In the genomic region with DNA sequence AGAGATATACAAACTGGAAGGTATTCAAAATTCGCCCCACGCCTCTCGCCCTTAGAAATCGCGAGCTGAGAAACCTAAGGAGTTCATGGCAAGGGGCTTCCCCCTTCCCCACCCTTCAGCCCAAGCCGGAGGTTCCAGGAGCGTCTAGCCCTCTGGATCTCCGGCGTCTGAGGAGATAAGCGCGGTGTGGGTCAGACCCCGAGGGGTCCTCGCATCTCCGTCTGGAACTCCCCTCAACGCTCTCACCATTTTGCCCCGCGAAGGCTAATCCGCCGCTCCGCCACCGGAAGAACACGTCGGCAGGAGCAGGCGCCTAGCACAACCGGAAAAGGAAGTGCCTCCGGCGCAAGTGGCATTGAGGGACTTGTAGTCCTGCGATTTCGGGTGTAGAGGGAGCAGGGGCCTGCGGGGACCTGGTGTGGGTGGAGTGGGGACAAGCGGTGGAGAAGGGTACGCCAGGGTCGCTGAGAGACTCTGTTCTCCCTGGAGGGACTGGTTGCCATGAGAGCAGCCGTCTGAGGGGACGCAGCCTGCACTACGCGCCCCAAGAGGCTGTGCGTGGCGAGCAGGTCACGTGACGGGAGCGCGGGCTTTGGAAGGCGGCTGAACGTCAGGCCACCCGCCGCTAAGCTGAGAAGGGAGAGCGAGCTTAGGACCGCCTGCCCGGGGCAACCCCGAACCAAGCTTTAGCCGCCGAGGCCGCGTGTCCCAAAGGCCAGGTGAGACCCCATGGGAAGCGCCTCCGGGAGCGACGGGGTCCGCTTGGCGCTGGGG, we compare ENCODE assay signal across 8 cellular contexts. TPM values are rescaled to one million over a fixed set of nuclear protein-coding genes. Genes with fewer than 3 reads are reported as not detected.
DNase-seq lines count a peak whose midpoint lies in the region; ATAC-seq and TF ChIP-seq lines count a peak whose summit lies in the region.

A gene with protein sequence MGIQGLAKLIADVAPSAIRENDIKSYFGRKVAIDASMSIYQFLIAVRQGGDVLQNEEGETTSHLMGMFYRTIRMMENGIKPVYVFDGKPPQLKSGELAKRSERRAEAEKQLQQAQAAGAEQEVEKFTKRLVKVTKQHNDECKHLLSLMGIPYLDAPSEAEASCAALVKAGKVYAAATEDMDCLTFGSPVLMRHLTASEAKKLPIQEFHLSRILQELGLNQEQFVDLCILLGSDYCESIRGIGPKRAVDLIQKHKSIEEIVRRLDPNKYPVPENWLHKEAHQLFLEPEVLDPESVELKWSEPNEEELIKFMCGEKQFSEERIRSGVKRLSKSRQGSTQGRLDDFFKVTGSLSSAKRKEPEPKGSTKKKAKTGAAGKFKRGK (plus strand): TSS at position 602 of the 774 bp plus-strand sequence. CDS start 2,451 bp downstream, outside the sequence.
TSS of gene TMEM258 (minus strand) at position 290 of the 774 bp plus-strand sequence. CDS start at position 249, 41 bp downstream.

- H2AK5ac ChIP-seq in trophoblast cell (ENCODE audit: low read length): peak within 1 kb of the TSS; percentile 93

- H2BK5ac ChIP-seq in trophoblast cell (ENCODE audit: low read depth, low read length, poor library complexity): peak within 1 kb of the TSS; percentile 100

- peak within 1 kb of the TSS; percentile 100 for H4K91ac ChIP-seq in trophoblast cell (ENCODE audit: low read depth, low read length)

- intact Hi-C loops in Right ventricle myocardium superior (cut with DNase I): loop anchor here (10.0 kb wide), 1 partner anchor 292 kb away; no protein-coding TSS in a partner anchor
- intact Hi-C loops in transverse colon (cut with DNase I; ENCODE audit: low total_unique reads): loop anchor here (10.0 kb wide), 1 partner anchor 292 kb away; no protein-coding TSS in a partner anchor

- H3K14ac ChIP-seq in trophoblast cell (ENCODE audit: low read length): peak within 1 kb of the TSS; percentile 99

- peaks cover 15% of the 10 kb centered on the region for H3K79me1 ChIP-seq in trophoblast cell (ENCODE audit: low read length)

- no CpG with 5 or more reads among the region's 61 CpGs for WGBS in trophoblast cell (ENCODE audit: extremely low coverage, insufficient coverage, insufficient read length)
- 0 to 2% methylated on average over 3 to 48 of the region's 61 CpGs for WGBS in transverse colon (ENCODE audit: low coverage in 1 of 2), 2 donors

- no peak for TF ChIP-seq EP300 in transverse colon (IDR thresholded peaks at IDR 0.05; ENCODE audit: low read depth)

- peak within 1 kb of the TSS; percentile 93 for H4K12ac ChIP-seq in trophoblast cell (ENCODE audit: low read depth, low read length)

- in situ Hi-C loops in transverse colon (cut with MboI; ENCODE audit: low pct_ligation_motif_present in 1 of 4, low pct_unique_long_range_greater_than_20kb in 1 of 4, low sequenced_read_pairs in 3 of 4): loop anchor here in 3 of 4 donors (10.0 to 25.0 kb wide), 3 partner anchors 162 to 320 kb away; partner anchors contain the start of genes INCENP (in 2 of the 3) and BEST1 (in 1 of the 3)

- peak within 1 kb of the TSS; percentile 86 for H3K4me3 ChIP-seq in GM12864 (ENCODE audit: low read depth, low read length)
- peak within 1 kb of the TSS; percentile 92 for H3K4me3 ChIP-seq in trophoblast cell (ENCODE audit: low read depth, low read length)
- H3K4me3 ChIP-seq in transverse colon: peak within 1 kb of the TSS; percentile 75 to 81 (median 80)

- peak within 1 kb of the TSS; percentile 93 for H2BK12ac ChIP-seq in trophoblast cell (ENCODE audit: low read length)

- peaks cover 3 to 5% of the 10 kb centered on the region in 2 experiments for H3K4me1 ChIP-seq in trophoblast cell (ENCODE audit: control insufficient read depth in 1 of 2, insufficient read depth in 2 of 2, low read length in 2 of 2)
- peaks cover 5 to 23% (median 22%) of the 10 kb centered on the region in 4 donors for H3K4me1 ChIP-seq in transverse colon

- H3K36me3 ChIP-seq in trophoblast cell (ENCODE audit: control insufficient read depth in 1 of 2, insufficient read depth in 2 of 2, low read length in 2 of 2) (peaks cover 41 to 43% of the 10 kb centered on the region in 2 experiments), transverse colon (peaks cover 0 to 22% (median 5%) of the 10 kb centered on the region in 4 donors)

- H3K27ac ChIP-seq in trophoblast cell (ENCODE audit: low read depth, low read length): peak within 1 kb of the TSS; percentile 88
- peak within 1 kb of the TSS; percentile 90 to 98 (median 94) for H3K27ac ChIP-seq in transverse colon

- DNase-seq in GM12864 (ENCODE audit: low read depth) (peak; percentile 86), NCI-H128 (lab: John Stamatoyannopoulos, UW; ENCODE audit: unreplicated experiment) (peak; percentile 88), SW 1271 (lab: John Stamatoyannopoulos, UW) (peak; percentile 81 to 93), Right ventricle myocardium superior (peak; percentile 93), trophoblast cell (peak; percentile 88 to 94), transverse colon (peak; percentile 88)
- DNase-seq in activated naive CD8-positive, alpha-beta T cell treated with anti-CD3 and anti-CD28 coated beads, Interleukin-2, amount 50 U/mL, for 16 hours (ENCODE audit: low read depth, low spot score): peak; percentile 67

- ATAC-seq in HG02678 (IDR thresholded peaks at IDR 0.05; ENCODE audit: unreplicated experiment) (peak; percentile 80), Right ventricle myocardium superior (ENCODE audit: poor library complexity) (peak; percentile 95)

- H3K79me2 ChIP-seq in trophoblast cell (ENCODE audit: control insufficient read depth, insufficient read depth, low read length, poor library complexity): peaks cover 20% of the 10 kb centered on the region

- peak within 1 kb of the TSS; percentile 99 for H2BK120ac ChIP-seq in trophoblast cell (ENCODE audit: insufficient read depth, low read length, poor library complexity)

- peak within 1 kb of the TSS; percentile 97 for H2AFZ ChIP-seq in trophoblast cell (ENCODE audit: insufficient read depth, low read length, poor library complexity)

- H3K4ac ChIP-seq in trophoblast cell (ENCODE audit: low read depth, low read length): peak within 1 kb of the TSS; percentile 94

- TF ChIP-seq CTCF in GM12864 (IDR thresholded peaks at IDR 0.05; ENCODE audit: low read depth, low read length, missing control alignments): no peak
- TF ChIP-seq CTCF in transverse colon (IDR thresholded peaks at IDR 0.05): peak in 3 of 5 experiments; percentile 8 to 44 (median 10)

- H3K23ac ChIP-seq in trophoblast cell (ENCODE audit: low read length): peak within 1 kb of the TSS; percentile 31

- peak; percentile 69 for TF ChIP-seq POLR2A in transverse colon (IDR thresholded peaks at IDR 0.05)

- peak within 1 kb of the TSS; percentile 93 for H3K4me2 ChIP-seq in trophoblast cell (ENCODE audit: low read length)

- H4K8ac ChIP-seq in trophoblast cell (ENCODE audit: low read depth, low read length): peak within 1 kb of the TSS; percentile 99

- no peaks in the 10 kb centered on the region for H3K27me3 ChIP-seq in trophoblast cell (ENCODE audit: insufficient read depth, low read length)
- H3K27me3 ChIP-seq in transverse colon: no peaks in the 10 kb centered on the region

- H3K9me3 ChIP-seq in trophoblast cell (ENCODE audit: insufficient read depth, low read depth, low read length): no peaks in the 10 kb centered on the region
- no peaks in the 10 kb centered on the region for H3K9me3 ChIP-seq in transverse colon

- peak within 1 kb of the TSS; percentile 99 for H3K9ac ChIP-seq in trophoblast cell (ENCODE audit: low read length)

- peak within 1 kb of the TSS; percentile 99 for H3K18ac ChIP-seq in trophoblast cell (ENCODE audit: low read length)

RNA-seq across cellular contexts. Expression of the first gene that starts in this region (rescaled TPM):
- total RNA-seq in Right ventricle myocardium superior (6.3 TPM), transverse colon (1 to 10 TPM in 3 of 4 donors, under 1 TPM in 1; 1.00 to 9.4 (median 4.5) TPM)
- 53.9 and 58.2 TPM in 2 replicates for polyA plus RNA-seq in trophoblast cell (2013)

RNA-seq across cellular contexts. Expression of gene TMEM258, which starts in this region (rescaled TPM):
- total RNA-seq in Right ventricle myocardium superior (123 TPM), transverse colon (10 to 100 TPM in 3 of 4 donors, 1 to 10 TPM in 1; 8.2 to 34.7 (median 23.7) TPM)
- polyA plus RNA-seq in trophoblast cell (2013): 246 and 256 TPM in 2 replicates

Comparison
In these comparisons a context has a peak if more than half of its experiments do, and no peak if none do; other contexts are left out.
1. Peak in every context shown above with its lines: DNase-seq, ATAC-seq, H3K4me3 ChIP-seq and H3K27ac ChIP-seq.